ENCODE assay signal across 1 cellular context in genomic region chr14:21248338-21248737, GRCh38.
TF ChIP-seq lines count a peak whose summit lies in the region.

No MANE protein-coding gene starts in this region.

TF ChIP-seq in GM12878, 131 proteins besides CTCF, POLR2A, EP300 and RAD21:
- peak; percentile 55; the same call in 1 of the 2 replicates for TF ChIP-seq SMAD5 (IDR thresholded peaks at IDR 0.05; ENCODE audit: low read depth)
- TF ChIP-seq SMARCA5 (IDR thresholded peaks at IDR 0.05), result no peak
- TF ChIP-seq STAT1 (conservative IDR thresholded peaks at IDR 0.05), result no peak
- no peak for TF ChIP-seq SIX5 (IDR thresholded peaks at IDR 0.05; ENCODE audit: low read depth, low read length, severe bottlenecking)
- no peak for TF ChIP-seq MYB (IDR thresholded peaks at IDR 0.05; ENCODE audit: borderline replicate concordance, low read depth, low read length)
TF ChIP-seq in GM12878: peak in this region for 1.
